8 cellular contexts compared by ENCODE assay signal in genomic region chr6:148700713-148701392, GRCh38. TPM values are rescaled to one million over a fixed set of nuclear protein-coding genes. Genes with fewer than 3 reads are reported as not detected.
DNase-seq lines count a peak whose midpoint lies in the region; ATAC-seq and TF ChIP-seq lines count a peak whose summit lies in the region.

No MANE protein-coding gene starts in this region.

- no peaks in the 10 kb centered on the region for H4K20me1 ChIP-seq in IMR-90 (ENCODE audit: insufficient read depth, low read length)
- H4K20me1 ChIP-seq in smooth muscle cell (ENCODE audit: low read depth) = no peaks in the 10 kb centered on the region

- DNase-seq in Daoy (ENCODE audit: low read depth) (peak; percentile 44), IMR-90 (peak; percentile 49), left ventricle myocardium superior (no peak), smooth muscle cell (lab: John Stamatoyannopoulos, UW; ENCODE audit: unreplicated experiment) (no peak)
- no peak for DNase-seq in effector CD4-positive, alpha-beta T cell
- no peak for DNase-seq in activated CD4-positive, alpha-beta T cell treated with anti-CD3 and anti-CD28 coated beads, Interleukin-2, amount 50 U/mL, for 4 hours

- H3K9me1 ChIP-seq in IMR-90 (ENCODE audit: insufficient read depth, low read length) = no peaks in the 10 kb centered on the region

- H3K4me1 ChIP-seq in IMR-90 (ENCODE audit: control insufficient read depth, insufficient read depth, low read length) = peaks cover 2% of the 10 kb centered on the region; the same call in 1 of the 2 replicates
- peaks cover 7% of the 10 kb centered on the region for H3K4me1 ChIP-seq in smooth muscle cell (ENCODE audit: low read depth)

- H4K5ac ChIP-seq in IMR-90 (ENCODE audit: low read depth, low read length) = peak overlapping the region; percentile 17

- peak overlapping the region; percentile 75 for H3K4ac ChIP-seq in IMR-90 (ENCODE audit: low read depth, low read length)

- no TSS peak for BruUV-seq in IMR-90 (replicated peaks; lab: Mats Ljungman, UMichigan)

- POLR2A ChIA-PET in IMR-90 (lab: Charles Lee; ENCODE audit: unreplicated experiment) = no interaction called here

- H2AFZ ChIP-seq in IMR-90 (replicated peaks; ENCODE audit: low read length, poor library complexity) = peak overlapping the region; percentile 90
- peak overlapping the region; percentile 67 for H2AFZ ChIP-seq in smooth muscle cell (ENCODE audit: low read depth)

- H4K91ac ChIP-seq in IMR-90 (ENCODE audit: insufficient read depth, low read depth, low read length) = peak overlapping the region; percentile 36; the same call in 1 of the 2 replicates

- H2BK120ac ChIP-seq in IMR-90 (ENCODE audit: low read depth, low read length) = peak overlapping the region; percentile 72

- in situ Hi-C loops in IMR-90 (cut with MboI; ENCODE audit: low sequenced_read_pairs) = no loop called here

- H3K36me3 Mint-ChIP-seq in activated naive CD4-positive, alpha-beta T cell treated with anti-CD3 and anti-CD28 coated beads, Interleukin-2, amount 50 U/mL, for 24 hours = no peaks in the 10 kb centered on the region

- H3K79me2 ChIP-seq in smooth muscle cell (ENCODE audit: low read depth) = no peaks in the 10 kb centered on the region

- H3K36me3 ChIP-seq in IMR-90 (ENCODE audit: control insufficient read depth, insufficient read depth, low read length) = no peaks in the 10 kb centered on the region
- H3K36me3 ChIP-seq in smooth muscle cell (ENCODE audit: low read depth) = no peaks in the 10 kb centered on the region

- peaks cover 8% of the 10 kb centered on the region for H3K4me1 Mint-ChIP-seq in activated naive CD4-positive, alpha-beta T cell treated with anti-CD3 and anti-CD28 coated beads, Interleukin-2, amount 50 U/mL, for 24 hours

- H3K4me3 Mint-ChIP-seq in activated naive CD4-positive, alpha-beta T cell treated with anti-CD3 and anti-CD28 coated beads, Interleukin-2, amount 50 U/mL, for 24 hours = peak overlapping the region; percentile 66

- no peak overlapping the region for H3K27ac Mint-ChIP-seq in activated naive CD4-positive, alpha-beta T cell treated with anti-CD3 and anti-CD28 coated beads, Interleukin-2, amount 50 U/mL, for 24 hours

- TF ChIP-seq RAD21 in IMR-90 (IDR thresholded peaks at IDR 0.05; ENCODE audit: low read length) = 0 out of 2 replicates have a peak, but pooled peaks have one; percentile 4

- WGBS in IMR-90 (ENCODE audit: extremely low coverage in 2 of 2, insufficient read length in 1 of 2), 2 experiments = no CpG with 5 or more reads among the region's 9 CpGs
- 65% methylated on average over 9 of the region's 9 CpGs for WGBS in smooth muscle cell (ENCODE audit: low lambda C conversion rate)

- TF ChIP-seq POLR2A in IMR-90 (IDR thresholded peaks at IDR 0.05; ENCODE audit: low read depth, low read length) = no peak

- H2BK20ac ChIP-seq in IMR-90 (ENCODE audit: low read depth, low read length) = peak overlapping the region; percentile 76

- no peaks in the 10 kb centered on the region for H3F3A ChIP-seq in smooth muscle cell (ENCODE audit: low read depth)

- H3K9me3 Mint-ChIP-seq in activated naive CD4-positive, alpha-beta T cell treated with anti-CD3 and anti-CD28 coated beads, Interleukin-2, amount 50 U/mL, for 24 hours = no peaks in the 10 kb centered on the region

- peak overlapping the region; percentile 67; the same call in 1 of the 2 replicates for H3K23ac ChIP-seq in IMR-90 (ENCODE audit: low read depth, low read length)

- intact Hi-C loops in IMR-90 (cut with micrococcal nuclease) = no loop called here
- intact Hi-C loops in left ventricle myocardium superior (cut with micrococcal nuclease) = no loop called here

- peak overlapping the region; percentile 11 to 72; a peak in 2 of 4 replicates for H4K8ac ChIP-seq in IMR-90 (ENCODE audit: low read depth in 2 of 2, low read length in 2 of 2)

- H2BK5ac ChIP-seq in IMR-90 (ENCODE audit: low read depth, low read length, poor library complexity, severe bottlenecking) = peak overlapping the region; percentile 12

- H3K14ac ChIP-seq in IMR-90 (replicated peaks; ENCODE audit: low read depth, low read length) = peak overlapping the region; percentile 91

- peak overlapping the region; percentile 26 for H3K18ac ChIP-seq in IMR-90 (ENCODE audit: low read depth, low read length)

- H2BK15ac ChIP-seq in IMR-90 (ENCODE audit: low read depth, low read length) = peak overlapping the region; percentile 27; the same call in 2 of the 3 replicates

- peak; percentile 66 for ATAC-seq in GM19467 (IDR thresholded peaks at IDR 0.05; ENCODE audit: unreplicated experiment)
- ATAC-seq in IMR-90 (ENCODE audit: low read depth) = peak; percentile 76
- ATAC-seq in left ventricle myocardium superior = peak; percentile 63

- H3K27me3 ChIP-seq in IMR-90 (ENCODE audit: control insufficient read depth, insufficient read depth, low read length) (no peaks in the 10 kb centered on the region), smooth muscle cell (ENCODE audit: low read depth) (no peaks in the 10 kb centered on the region)

- H3K4me2 ChIP-seq in IMR-90 (ENCODE audit: low read depth, low read length) (peak overlapping the region; percentile 95), smooth muscle cell (peak overlapping the region; percentile 74)

- H3K9ac ChIP-seq in IMR-90 (ENCODE audit: low read depth, low read length) = peak overlapping the region; percentile 55; the same call in 1 of the 2 replicates
- H3K9ac ChIP-seq in smooth muscle cell (ENCODE audit: low read depth) = no peak overlapping the region

- peak overlapping the region; percentile 45 for H3K4me3 ChIP-seq in IMR-90 (ENCODE audit: insufficient read depth, low read depth, low read length)
- peak overlapping the region; percentile 32 for H3K4me3 ChIP-seq in smooth muscle cell

- peak overlapping the region; percentile 27 for H3K27ac ChIP-seq in IMR-90 (ENCODE audit: insufficient read depth, low read length)
- no peak overlapping the region for H3K27ac ChIP-seq in smooth muscle cell (ENCODE audit: low read depth)

- no peak overlapping the region for H2AK9ac ChIP-seq in IMR-90 (replicated peaks; ENCODE audit: low read depth, low read length, poor library complexity)

- CTCF ChIA-PET in IMR-90 (lab: Yijun Ruan, JAX) = interaction anchor here (0.7 to 1.0 kb wide), 2 partner anchors 11 to 56 kb away, joined by 3 read pairs; no protein-coding TSS in a partner anchor

- H3K79me1 ChIP-seq in IMR-90 (ENCODE audit: low read depth in 1 of 2, low read length in 2 of 2) = no peaks in the 10 kb centered on the region

- H2AK5ac ChIP-seq in IMR-90 (ENCODE audit: low read depth, low read length) = no peak overlapping the region

- dilution Hi-C loops in IMR-90 (cut with HindIII; ENCODE audit: low sequenced_read_pairs, unreplicated experiment) = no loop called here

- TF ChIP-seq CTCF in IMR-90 (conservative IDR thresholded peaks at IDR 0.05; ENCODE audit: low read depth, low read length) = no peak
- no peak for TF ChIP-seq CTCF in smooth muscle cell (IDR thresholded peaks at IDR 0.05; ENCODE audit: borderline replicate concordance, insufficient read depth, poor library complexity, severe bottlenecking)

- peaks cover 7% of the 10 kb centered on the region for H3K27me3 Mint-ChIP-seq in activated naive CD4-positive, alpha-beta T cell treated with anti-CD3 and anti-CD28 coated beads, Interleukin-2, amount 50 U/mL, for 24 hours

- no peaks in the 10 kb centered on the region for H3K9me3 ChIP-seq in IMR-90 (ENCODE audit: control insufficient read depth, insufficient read depth, low read length)
- no peaks in the 10 kb centered on the region for H3K9me3 ChIP-seq in smooth muscle cell (replicated peaks; ENCODE audit: low read depth)

- H3K56ac ChIP-seq in IMR-90 (ENCODE audit: extremely low read depth, insufficient read depth, low read length) = peak overlapping the region; percentile 49; the same call in 1 of the 2 replicates

TF ChIP-seq in IMR-90, 13 proteins besides CTCF, POLR2A, EP300 and RAD21:
- TF ChIP-seq USF2 (IDR thresholded peaks at IDR 0.05; ENCODE audit: low read depth, low read length) (no peak), BHLHE40 (IDR thresholded peaks at IDR 0.05; ENCODE audit: low read depth, low read length) (no peak), MXI1 (IDR thresholded peaks at IDR 0.05; ENCODE audit: borderline replicate concordance, low read depth, low read length) (no peak), MAFK (IDR thresholded peaks at IDR 0.05; ENCODE audit: low read depth, low read length) (no peak), ELK1 (IDR thresholded peaks at IDR 0.05; ENCODE audit: borderline replicate concordance, low read depth, low read length) (no peak), SMC3 (IDR thresholded peaks at IDR 0.05; ENCODE audit: low read depth, low read length) (no peak), RCOR1 (IDR thresholded peaks at IDR 0.05; ENCODE audit: insufficient replicate concordance, low read length) (no peak), CEBPB (IDR thresholded peaks at IDR 0.05; ENCODE audit: low read depth, low read length) (no peak), RFX5 (IDR thresholded peaks at IDR 0.05; ENCODE audit: low read depth, low read length) (no peak), FOS (IDR thresholded peaks at IDR 0.05; ENCODE audit: low read depth, low read length) (no peak), CHD1 (IDR thresholded peaks at IDR 0.05; ENCODE audit: low read depth, low read length) (no peak), MAZ (IDR thresholded peaks at IDR 0.05; ENCODE audit: borderline replicate concordance, low read depth, low read length) (no peak)

RNA-seq across cellular contexts. Expression of gene UST, which starts 46.0 kb away (rescaled TPM):
- 12.1 and 13.6 TPM in 2 replicates for total RNA-seq in Daoy (2014; rRNA removed; shearing (Covaris generic))
- 13.8 and 14.4 TPM in 2 replicates for total RNA-seq in IMR-90 (2012; rRNA removed)
- 6.6 and 7.7 TPM in 2 replicates for polyA plus RNA-seq in IMR-90 (2012; rRNA removed)
- polyA plus RNA-seq in IMR-90 (2012; cell fraction: cytosol; rRNA removed) = 2.8 and 5.4 TPM in 2 replicates
- polyA plus RNA-seq in IMR-90 (2012; cell fraction: nucleus; rRNA removed; ENCODE audit: low replicate concordance) = 1.2 and 5.5 TPM in 2 replicates
- 3.4 TPM for total RNA-seq in left ventricle myocardium superior
- 19.5 and 23.3 TPM in 2 replicates for total RNA-seq in smooth muscle cell
- polyA plus RNA-seq in smooth muscle cell = 15.3 and 16.1 TPM in 2 replicates

Comparison
In these comparisons a context has a peak if more than half of its experiments do, and no peak if none do; other contexts are left out.
1. DNase-seq: peak in Daoy (single experiment) and IMR-90 (single experiment); none in left ventricle myocardium superior (single experiment), smooth muscle cell (single experiment), effector CD4-positive, alpha-beta T cell (single experiment) and activated CD4-positive, alpha-beta T cell treated with anti-CD3 and anti-CD28 coated beads, Interleukin-2, amount 50 U/mL, for 4 hours (0 of 2).
2. Peak in every context shown above with its lines, with median percentiles within 50 percentile points of each other: ATAC-seq.